In genomic region chr12:49322708-49323523, GRCh38 we compare ENCODE assay signal across 1 cellular context.
A peak's percentile ranks its signal among the peaks of the same experiment; 100 is the strongest.
TF ChIP-seq lines count a peak whose summit lies in the region.

A gene with protein sequence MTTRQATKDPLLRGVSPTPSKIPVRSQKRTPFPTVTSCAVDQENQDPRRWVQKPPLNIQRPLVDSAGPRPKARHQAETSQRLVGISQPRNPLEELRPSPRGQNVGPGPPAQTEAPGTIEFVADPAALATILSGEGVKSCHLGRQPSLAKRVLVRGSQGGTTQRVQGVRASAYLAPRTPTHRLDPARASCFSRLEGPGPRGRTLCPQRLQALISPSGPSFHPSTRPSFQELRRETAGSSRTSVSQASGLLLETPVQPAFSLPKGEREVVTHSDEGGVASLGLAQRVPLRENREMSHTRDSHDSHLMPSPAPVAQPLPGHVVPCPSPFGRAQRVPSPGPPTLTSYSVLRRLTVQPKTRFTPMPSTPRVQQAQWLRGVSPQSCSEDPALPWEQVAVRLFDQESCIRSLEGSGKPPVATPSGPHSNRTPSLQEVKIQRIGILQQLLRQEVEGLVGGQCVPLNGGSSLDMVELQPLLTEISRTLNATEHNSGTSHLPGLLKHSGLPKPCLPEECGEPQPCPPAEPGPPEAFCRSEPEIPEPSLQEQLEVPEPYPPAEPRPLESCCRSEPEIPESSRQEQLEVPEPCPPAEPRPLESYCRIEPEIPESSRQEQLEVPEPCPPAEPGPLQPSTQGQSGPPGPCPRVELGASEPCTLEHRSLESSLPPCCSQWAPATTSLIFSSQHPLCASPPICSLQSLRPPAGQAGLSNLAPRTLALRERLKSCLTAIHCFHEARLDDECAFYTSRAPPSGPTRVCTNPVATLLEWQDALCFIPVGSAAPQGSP (plus strand): TSS chr12:49323255. CDS start chr12:49323609, 354 bp downstream.

TF ChIP-seq in HepG2, 621 proteins besides CTCF, POLR2A, EP300 and RAD21 (continued from another document and continues in another):
- TF ChIP-seq, protein P1, sequence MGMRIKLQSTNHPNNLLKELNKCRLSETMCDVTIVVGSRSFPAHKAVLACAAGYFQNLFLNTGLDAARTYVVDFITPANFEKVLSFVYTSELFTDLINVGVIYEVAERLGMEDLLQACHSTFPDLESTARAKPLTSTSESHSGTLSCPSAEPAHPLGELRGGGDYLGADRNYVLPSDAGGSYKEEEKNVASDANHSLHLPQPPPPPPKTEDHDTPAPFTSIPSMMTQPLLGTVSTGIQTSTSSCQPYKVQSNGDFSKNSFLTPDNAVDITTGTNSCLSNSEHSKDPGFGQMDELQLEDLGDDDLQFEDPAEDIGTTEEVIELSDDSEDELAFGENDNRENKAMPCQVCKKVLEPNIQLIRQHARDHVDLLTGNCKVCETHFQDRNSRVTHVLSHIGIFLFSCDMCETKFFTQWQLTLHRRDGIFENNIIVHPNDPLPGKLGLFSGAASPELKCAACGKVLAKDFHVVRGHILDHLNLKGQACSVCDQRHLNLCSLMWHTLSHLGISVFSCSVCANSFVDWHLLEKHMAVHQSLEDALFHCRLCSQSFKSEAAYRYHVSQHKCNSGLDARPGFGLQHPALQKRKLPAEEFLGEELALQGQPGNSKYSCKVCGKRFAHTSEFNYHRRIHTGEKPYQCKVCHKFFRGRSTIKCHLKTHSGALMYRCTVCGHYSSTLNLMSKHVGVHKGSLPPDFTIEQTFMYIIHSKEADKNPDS (CRISPR knock-in tag; IDR thresholded peaks at IDR 0.05) = no peak
- TF ChIP-seq MXD4 (CRISPR knock-in tag; IDR thresholded peaks at IDR 0.05) = peak; percentile 57; the same call in 1 of the 2 replicates
- TF ChIP-seq THYN1 (CRISPR knock-in tag; IDR thresholded peaks at IDR 0.05; ENCODE audit: borderline replicate concordance, low read depth) = no peak
- no peak for TF ChIP-seq REL (CRISPR knock-in tag; conservative IDR thresholded peaks at IDR 0.05)
- TF ChIP-seq BCL6 (CRISPR knock-in tag; IDR thresholded peaks at IDR 0.05) = no peak
- TF ChIP-seq DNMT1 (CRISPR knock-in tag; IDR thresholded peaks at IDR 0.05) = no peak
- no peak for TF ChIP-seq ZNF549 (CRISPR knock-in tag; IDR thresholded peaks at IDR 0.05)
- no peak for TF ChIP-seq ZFP82 (CRISPR knock-in tag; IDR thresholded peaks at IDR 0.05; ENCODE audit: borderline replicate concordance)
- TF ChIP-seq GPN1 (CRISPR knock-in tag; IDR thresholded peaks at IDR 0.05; ENCODE audit: borderline replicate concordance) = no peak
- no peak; the same call in 1 of the 2 replicates for TF ChIP-seq ZNF788 (CRISPR knock-in tag; IDR thresholded peaks at IDR 0.05; ENCODE audit: borderline replicate concordance)
- no peak for TF ChIP-seq ZNF766 (CRISPR knock-in tag; IDR thresholded peaks at IDR 0.05; ENCODE audit: borderline replicate concordance)
- no peak for TF ChIP-seq ZNF777 (CRISPR knock-in tag; IDR thresholded peaks at IDR 0.05)
- no peak for TF ChIP-seq ZNF7 (CRISPR knock-in tag; IDR thresholded peaks at IDR 0.05)
- TF ChIP-seq, protein P2, sequence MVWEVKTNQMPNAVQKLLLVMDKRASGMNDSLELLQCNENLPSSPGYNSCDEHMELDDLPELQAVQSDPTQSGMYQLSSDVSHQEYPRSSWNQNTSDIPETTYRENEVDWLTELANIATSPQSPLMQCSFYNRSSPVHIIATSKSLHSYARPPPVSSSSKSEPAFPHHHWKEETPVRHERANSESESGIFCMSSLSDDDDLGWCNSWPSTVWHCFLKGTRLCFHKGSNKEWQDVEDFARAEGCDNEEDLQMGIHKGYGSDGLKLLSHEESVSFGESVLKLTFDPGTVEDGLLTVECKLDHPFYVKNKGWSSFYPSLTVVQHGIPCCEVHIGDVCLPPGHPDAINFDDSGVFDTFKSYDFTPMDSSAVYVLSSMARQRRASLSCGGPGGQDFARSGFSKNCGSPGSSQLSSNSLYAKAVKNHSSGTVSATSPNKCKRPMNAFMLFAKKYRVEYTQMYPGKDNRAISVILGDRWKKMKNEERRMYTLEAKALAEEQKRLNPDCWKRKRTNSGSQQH (CRISPR knock-in tag; IDR thresholded peaks at IDR 0.05; ENCODE audit: low read depth) = peak; percentile 98
- no peak for TF ChIP-seq ZSCAN30 (CRISPR knock-in tag; IDR thresholded peaks at IDR 0.05)
- TF ChIP-seq, protein P3, sequence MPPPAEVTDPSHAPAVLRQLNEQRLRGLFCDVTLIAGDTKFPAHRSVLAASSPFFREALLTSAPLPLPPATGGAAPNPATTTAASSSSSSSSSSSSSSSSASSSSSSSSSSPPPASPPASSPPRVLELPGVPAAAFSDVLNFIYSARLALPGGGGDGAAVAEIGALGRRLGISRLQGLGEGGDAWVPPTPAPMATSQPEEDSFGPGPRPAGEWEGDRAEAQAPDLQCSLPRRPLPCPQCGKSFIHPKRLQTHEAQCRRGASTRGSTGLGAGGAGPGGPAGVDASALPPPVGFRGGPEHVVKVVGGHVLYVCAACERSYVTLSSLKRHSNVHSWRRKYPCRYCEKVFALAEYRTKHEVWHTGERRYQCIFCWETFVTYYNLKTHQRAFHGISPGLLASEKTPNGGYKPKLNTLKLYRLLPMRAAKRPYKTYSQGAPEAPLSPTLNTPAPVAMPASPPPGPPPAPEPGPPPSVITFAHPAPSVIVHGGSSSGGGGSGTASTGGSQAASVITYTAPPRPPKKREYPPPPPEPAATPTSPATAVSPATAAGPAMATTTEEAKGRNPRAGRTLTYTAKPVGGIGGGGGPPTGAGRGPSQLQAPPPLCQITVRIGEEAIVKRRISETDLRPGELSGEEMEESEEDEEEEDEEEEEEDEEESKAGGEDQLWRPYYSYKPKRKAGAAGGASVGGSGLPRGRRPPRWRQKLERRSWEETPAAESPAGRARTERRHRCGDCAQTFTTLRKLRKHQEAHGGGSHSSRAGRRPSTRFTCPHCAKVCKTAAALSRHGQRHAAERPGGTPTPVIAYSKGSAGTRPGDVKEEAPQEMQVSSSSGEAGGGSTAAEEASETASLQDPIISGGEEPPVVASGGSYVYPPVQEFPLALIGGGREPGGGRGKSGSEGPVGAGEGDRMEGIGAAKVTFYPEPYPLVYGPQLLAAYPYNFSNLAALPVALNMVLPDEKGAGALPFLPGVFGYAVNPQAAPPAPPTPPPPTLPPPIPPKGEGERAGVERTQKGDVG (CRISPR knock-in tag; IDR thresholded peaks at IDR 0.05; ENCODE audit: borderline replicate concordance) = no peak
- no peak for TF ChIP-seq ZEB1 (IDR thresholded peaks at IDR 0.05; ENCODE audit: insufficient replicate concordance, low read depth)
- TF ChIP-seq ZNF24 (IDR thresholded peaks at IDR 0.05) = no peak
- no peak; the same call in 1 of the 2 replicates for TF ChIP-seq SMYD3 (CRISPR knock-in tag; IDR thresholded peaks at IDR 0.05)
- no peak for TF ChIP-seq IRF1 (CRISPR knock-in tag; IDR thresholded peaks at IDR 0.05; ENCODE audit: low read depth)
- no peak for TF ChIP-seq ZNF451 (CRISPR knock-in tag; IDR thresholded peaks at IDR 0.05)
- TF ChIP-seq TFDP1 (CRISPR knock-in tag; IDR thresholded peaks at IDR 0.05; ENCODE audit: borderline replicate concordance) = peak; percentile 96
- TF ChIP-seq, protein P4, sequence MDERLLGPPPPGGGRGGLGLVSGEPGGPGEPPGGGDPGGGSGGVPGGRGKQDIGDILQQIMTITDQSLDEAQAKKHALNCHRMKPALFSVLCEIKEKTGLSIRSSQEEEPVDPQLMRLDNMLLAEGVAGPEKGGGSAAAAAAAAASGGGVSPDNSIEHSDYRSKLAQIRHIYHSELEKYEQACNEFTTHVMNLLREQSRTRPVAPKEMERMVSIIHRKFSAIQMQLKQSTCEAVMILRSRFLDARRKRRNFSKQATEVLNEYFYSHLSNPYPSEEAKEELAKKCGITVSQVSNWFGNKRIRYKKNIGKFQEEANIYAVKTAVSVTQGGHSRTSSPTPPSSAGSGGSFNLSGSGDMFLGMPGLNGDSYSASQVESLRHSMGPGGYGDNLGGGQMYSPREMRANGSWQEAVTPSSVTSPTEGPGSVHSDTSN (CRISPR knock-in tag; IDR thresholded peaks at IDR 0.05) = no peak
- TF ChIP-seq NR2F2 (IDR thresholded peaks at IDR 0.05; ENCODE audit: borderline replicate concordance, low read depth) = no peak
- TF ChIP-seq ZSCAN12 (CRISPR knock-in tag; IDR thresholded peaks at IDR 0.05) = no peak
- no peak for TF ChIP-seq SMARCE1 (IDR thresholded peaks at IDR 0.05; ENCODE audit: borderline replicate concordance)
- TF ChIP-seq, protein P5, sequence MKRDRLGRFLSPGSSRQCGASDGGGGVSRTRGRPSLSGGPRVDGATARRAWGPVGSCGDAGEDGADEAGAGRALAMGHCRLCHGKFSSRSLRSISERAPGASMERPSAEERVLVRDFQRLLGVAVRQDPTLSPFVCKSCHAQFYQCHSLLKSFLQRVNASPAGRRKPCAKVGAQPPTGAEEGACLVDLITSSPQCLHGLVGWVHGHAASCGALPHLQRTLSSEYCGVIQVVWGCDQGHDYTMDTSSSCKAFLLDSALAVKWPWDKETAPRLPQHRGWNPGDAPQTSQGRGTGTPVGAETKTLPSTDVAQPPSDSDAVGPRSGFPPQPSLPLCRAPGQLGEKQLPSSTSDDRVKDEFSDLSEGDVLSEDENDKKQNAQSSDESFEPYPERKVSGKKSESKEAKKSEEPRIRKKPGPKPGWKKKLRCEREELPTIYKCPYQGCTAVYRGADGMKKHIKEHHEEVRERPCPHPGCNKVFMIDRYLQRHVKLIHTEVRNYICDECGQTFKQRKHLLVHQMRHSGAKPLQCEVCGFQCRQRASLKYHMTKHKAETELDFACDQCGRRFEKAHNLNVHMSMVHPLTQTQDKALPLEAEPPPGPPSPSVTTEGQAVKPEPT (CRISPR knock-in tag; IDR thresholded peaks at IDR 0.05; ENCODE audit: low read depth) = 0 out of 2 replicates have a peak, but pooled peaks have one; percentile 48
- peak; percentile 98 for TF ChIP-seq NFYB (CRISPR knock-in tag; IDR thresholded peaks at IDR 0.05)
- 0 out of 2 replicates have a peak, but pooled peaks have one; percentile 4 for TF ChIP-seq ETV5 (CRISPR knock-in tag; IDR thresholded peaks at IDR 0.05; ENCODE audit: borderline replicate concordance)
- no peak for TF ChIP-seq ZNF556 (CRISPR knock-in tag; IDR thresholded peaks at IDR 0.05; ENCODE audit: borderline replicate concordance)
- TF ChIP-seq ZNF12 (CRISPR knock-in tag; IDR thresholded peaks at IDR 0.05) = no peak
- TF ChIP-seq KDM5B (CRISPR knock-in tag; IDR thresholded peaks at IDR 0.05; ENCODE audit: borderline replicate concordance) = no peak; the same call in 1 of the 2 replicates
- TF ChIP-seq ZNF589 (CRISPR knock-in tag; conservative IDR thresholded peaks at IDR 0.05) = no peak
- no peak for TF ChIP-seq ZNF577 (CRISPR knock-in tag; IDR thresholded peaks at IDR 0.05; ENCODE audit: borderline replicate concordance, low read depth)
- TF ChIP-seq, protein P6, sequence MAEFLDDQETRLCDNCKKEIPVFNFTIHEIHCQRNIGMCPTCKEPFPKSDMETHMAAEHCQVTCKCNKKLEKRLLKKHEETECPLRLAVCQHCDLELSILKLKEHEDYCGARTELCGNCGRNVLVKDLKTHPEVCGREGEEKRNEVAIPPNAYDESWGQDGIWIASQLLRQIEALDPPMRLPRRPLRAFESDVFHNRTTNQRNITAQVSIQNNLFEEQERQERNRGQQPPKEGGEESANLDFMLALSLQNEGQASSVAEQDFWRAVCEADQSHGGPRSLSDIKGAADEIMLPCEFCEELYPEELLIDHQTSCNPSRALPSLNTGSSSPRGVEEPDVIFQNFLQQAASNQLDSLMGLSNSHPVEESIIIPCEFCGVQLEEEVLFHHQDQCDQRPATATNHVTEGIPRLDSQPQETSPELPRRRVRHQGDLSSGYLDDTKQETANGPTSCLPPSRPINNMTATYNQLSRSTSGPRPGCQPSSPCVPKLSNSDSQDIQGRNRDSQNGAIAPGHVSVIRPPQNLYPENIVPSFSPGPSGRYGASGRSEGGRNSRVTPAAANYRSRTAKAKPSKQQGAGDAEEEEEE (CRISPR knock-in tag; IDR thresholded peaks at IDR 0.05; ENCODE audit: borderline replicate concordance) = no peak
- TF ChIP-seq MYNN (CRISPR knock-in tag; IDR thresholded peaks at IDR 0.05; ENCODE audit: low read depth) = no peak
- peak; percentile 95 for TF ChIP-seq GATAD1 (CRISPR knock-in tag; IDR thresholded peaks at IDR 0.05)
- TF ChIP-seq HES4 (CRISPR knock-in tag; IDR thresholded peaks at IDR 0.05; ENCODE audit: borderline replicate concordance) = no peak
- TF ChIP-seq U2AF2 (IDR thresholded peaks at IDR 0.05; ENCODE audit: low read depth, low read length) = no peak
- TF ChIP-seq, protein P7, sequence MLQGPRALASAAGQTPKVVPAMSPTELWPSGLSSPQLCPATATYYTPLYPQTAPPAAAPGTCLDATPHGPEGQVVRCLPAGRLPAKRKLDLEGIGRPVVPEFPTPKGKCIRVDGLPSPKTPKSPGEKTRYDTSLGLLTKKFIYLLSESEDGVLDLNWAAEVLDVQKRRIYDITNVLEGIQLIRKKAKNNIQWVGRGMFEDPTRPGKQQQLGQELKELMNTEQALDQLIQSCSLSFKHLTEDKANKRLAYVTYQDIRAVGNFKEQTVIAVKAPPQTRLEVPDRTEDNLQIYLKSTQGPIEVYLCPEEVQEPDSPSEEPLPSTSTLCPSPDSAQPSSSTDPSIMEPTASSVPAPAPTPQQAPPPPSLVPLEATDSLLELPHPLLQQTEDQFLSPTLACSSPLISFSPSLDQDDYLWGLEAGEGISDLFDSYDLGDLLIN (CRISPR knock-in tag; IDR thresholded peaks at IDR 0.05; ENCODE audit: borderline replicate concordance) = 0 out of 2 replicates have a peak, but pooled peaks have one; percentile 7
- TF ChIP-seq, protein P8, sequence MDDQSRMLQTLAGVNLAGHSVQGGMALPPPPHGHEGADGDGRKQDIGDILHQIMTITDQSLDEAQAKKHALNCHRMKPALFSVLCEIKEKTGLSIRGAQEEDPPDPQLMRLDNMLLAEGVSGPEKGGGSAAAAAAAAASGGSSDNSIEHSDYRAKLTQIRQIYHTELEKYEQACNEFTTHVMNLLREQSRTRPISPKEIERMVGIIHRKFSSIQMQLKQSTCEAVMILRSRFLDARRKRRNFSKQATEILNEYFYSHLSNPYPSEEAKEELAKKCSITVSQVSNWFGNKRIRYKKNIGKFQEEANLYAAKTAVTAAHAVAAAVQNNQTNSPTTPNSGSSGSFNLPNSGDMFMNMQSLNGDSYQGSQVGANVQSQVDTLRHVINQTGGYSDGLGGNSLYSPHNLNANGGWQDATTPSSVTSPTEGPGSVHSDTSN (CRISPR knock-in tag; IDR thresholded peaks at IDR 0.05; ENCODE audit: borderline replicate concordance) = 0 out of 2 replicates have a peak, but pooled peaks have one; percentile 47
- TF ChIP-seq ZNF33A (CRISPR knock-in tag; IDR thresholded peaks at IDR 0.05; ENCODE audit: borderline replicate concordance) = no peak
- TF ChIP-seq ZNF841 (CRISPR knock-in tag; IDR thresholded peaks at IDR 0.05; ENCODE audit: borderline replicate concordance) = no peak
- TF ChIP-seq, protein P9, sequence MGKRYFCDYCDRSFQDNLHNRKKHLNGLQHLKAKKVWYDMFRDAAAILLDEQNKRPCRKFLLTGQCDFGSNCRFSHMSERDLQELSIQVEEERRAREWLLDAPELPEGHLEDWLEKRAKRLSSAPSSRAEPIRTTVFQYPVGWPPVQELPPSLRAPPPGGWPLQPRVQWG (CRISPR knock-in tag; IDR thresholded peaks at IDR 0.05; ENCODE audit: borderline replicate concordance, low read depth) = no peak
